1 cellular context compared by ENCODE assay signal in the genomic region with DNA sequence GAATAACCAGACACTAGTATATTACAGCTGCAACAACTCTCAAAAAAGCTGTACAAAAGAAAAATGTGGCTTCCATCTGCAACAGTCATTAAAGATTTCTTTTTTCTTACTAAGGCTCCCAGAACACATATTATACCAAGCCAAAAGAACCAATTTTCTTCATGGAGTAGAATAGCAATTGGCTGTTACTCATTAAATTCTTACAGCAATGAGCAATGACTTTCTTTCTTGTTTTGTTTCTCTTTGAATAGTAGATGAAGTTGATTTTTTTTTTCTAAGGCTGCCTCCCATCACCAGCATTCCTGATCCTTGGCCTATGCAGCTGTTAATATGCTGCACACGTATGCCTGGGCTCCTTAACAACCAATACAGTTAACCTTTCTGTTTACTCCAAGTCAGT.
TF ChIP-seq lines count a peak whose summit lies in the region.

No MANE protein-coding gene starts in this region.

TF ChIP-seq in HepG2, 621 proteins besides CTCF, POLR2A, EP300 and RAD21 (continued from another document):
- TF ChIP-seq, protein P1, sequence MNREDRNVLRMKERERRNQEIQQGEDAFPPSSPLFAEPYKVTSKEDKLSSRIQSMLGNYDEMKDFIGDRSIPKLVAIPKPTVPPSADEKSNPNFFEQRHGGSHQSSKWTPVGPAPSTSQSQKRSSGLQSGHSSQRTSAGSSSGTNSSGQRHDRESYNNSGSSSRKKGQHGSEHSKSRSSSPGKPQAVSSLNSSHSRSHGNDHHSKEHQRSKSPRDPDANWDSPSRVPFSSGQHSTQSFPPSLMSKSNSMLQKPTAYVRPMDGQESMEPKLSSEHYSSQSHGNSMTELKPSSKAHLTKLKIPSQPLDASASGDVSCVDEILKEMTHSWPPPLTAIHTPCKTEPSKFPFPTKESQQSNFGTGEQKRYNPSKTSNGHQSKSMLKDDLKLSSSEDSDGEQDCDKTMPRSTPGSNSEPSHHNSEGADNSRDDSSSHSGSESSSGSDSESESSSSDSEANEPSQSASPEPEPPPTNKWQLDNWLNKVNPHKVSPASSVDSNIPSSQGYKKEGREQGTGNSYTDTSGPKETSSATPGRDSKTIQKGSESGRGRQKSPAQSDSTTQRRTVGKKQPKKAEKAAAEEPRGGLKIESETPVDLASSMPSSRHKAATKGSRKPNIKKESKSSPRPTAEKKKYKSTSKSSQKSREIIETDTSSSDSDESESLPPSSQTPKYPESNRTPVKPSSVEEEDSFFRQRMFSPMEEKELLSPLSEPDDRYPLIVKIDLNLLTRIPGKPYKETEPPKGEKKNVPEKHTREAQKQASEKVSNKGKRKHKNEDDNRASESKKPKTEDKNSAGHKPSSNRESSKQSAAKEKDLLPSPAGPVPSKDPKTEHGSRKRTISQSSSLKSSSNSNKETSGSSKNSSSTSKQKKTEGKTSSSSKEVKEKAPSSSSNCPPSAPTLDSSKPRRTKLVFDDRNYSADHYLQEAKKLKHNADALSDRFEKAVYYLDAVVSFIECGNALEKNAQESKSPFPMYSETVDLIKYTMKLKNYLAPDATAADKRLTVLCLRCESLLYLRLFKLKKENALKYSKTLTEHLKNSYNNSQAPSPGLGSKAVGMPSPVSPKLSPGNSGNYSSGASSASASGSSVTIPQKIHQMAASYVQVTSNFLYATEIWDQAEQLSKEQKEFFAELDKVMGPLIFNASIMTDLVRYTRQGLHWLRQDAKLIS (CRISPR knock-in tag; IDR thresholded peaks at IDR 0.05), result no peak
- TF ChIP-seq ZNF761 (CRISPR knock-in tag; conservative IDR thresholded peaks at IDR 0.05), result no peak
- TF ChIP-seq, protein P2, sequence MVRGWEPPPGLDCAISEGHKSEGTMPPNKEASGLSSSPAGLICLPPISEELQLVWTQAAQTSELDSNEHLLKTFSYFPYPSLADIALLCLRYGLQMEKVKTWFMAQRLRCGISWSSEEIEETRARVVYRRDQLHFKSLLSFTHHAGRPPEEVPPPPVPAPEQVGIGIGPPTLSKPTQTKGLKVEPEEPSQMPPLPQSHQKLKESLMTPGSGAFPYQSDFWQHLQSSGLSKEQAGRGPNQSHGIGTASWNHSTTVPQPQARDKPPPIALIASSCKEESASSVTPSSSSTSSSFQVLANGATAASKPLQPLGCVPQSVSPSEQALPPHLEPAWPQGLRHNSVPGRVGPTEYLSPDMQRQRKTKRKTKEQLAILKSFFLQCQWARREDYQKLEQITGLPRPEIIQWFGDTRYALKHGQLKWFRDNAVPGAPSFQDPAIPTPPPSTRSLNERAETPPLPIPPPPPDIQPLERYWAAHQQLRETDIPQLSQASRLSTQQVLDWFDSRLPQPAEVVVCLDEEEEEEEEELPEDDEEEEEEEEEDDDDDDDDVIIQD (CRISPR knock-in tag; IDR thresholded peaks at IDR 0.05; ENCODE audit: low read depth), result no peak
- no peak for TF ChIP-seq TAF15 (IDR thresholded peaks at IDR 0.05; ENCODE audit: low read depth, low read length, poor library complexity, severe bottlenecking)
- TF ChIP-seq FUBP1 (CRISPR knock-in tag; IDR thresholded peaks at IDR 0.05; ENCODE audit: borderline replicate concordance), result no peak
- TF ChIP-seq MIER3 (CRISPR knock-in tag; IDR thresholded peaks at IDR 0.05; ENCODE audit: borderline replicate concordance), result no peak
- no peak for TF ChIP-seq ARID3A (IDR thresholded peaks at IDR 0.05; ENCODE audit: low read depth, low read length)
- no peak for TF ChIP-seq ZNF644 (CRISPR knock-in tag; IDR thresholded peaks at IDR 0.05; ENCODE audit: low read depth)
- TF ChIP-seq PHF21A (CRISPR knock-in tag; IDR thresholded peaks at IDR 0.05), result no peak
- TF ChIP-seq ZSCAN20 (CRISPR knock-in tag; IDR thresholded peaks at IDR 0.05; ENCODE audit: borderline replicate concordance), result no peak
- no peak for TF ChIP-seq IRF2 (CRISPR knock-in tag; IDR thresholded peaks at IDR 0.05)
